Comparison of ENCODE assay signal across 21 cellular contexts in the genomic region with DNA sequence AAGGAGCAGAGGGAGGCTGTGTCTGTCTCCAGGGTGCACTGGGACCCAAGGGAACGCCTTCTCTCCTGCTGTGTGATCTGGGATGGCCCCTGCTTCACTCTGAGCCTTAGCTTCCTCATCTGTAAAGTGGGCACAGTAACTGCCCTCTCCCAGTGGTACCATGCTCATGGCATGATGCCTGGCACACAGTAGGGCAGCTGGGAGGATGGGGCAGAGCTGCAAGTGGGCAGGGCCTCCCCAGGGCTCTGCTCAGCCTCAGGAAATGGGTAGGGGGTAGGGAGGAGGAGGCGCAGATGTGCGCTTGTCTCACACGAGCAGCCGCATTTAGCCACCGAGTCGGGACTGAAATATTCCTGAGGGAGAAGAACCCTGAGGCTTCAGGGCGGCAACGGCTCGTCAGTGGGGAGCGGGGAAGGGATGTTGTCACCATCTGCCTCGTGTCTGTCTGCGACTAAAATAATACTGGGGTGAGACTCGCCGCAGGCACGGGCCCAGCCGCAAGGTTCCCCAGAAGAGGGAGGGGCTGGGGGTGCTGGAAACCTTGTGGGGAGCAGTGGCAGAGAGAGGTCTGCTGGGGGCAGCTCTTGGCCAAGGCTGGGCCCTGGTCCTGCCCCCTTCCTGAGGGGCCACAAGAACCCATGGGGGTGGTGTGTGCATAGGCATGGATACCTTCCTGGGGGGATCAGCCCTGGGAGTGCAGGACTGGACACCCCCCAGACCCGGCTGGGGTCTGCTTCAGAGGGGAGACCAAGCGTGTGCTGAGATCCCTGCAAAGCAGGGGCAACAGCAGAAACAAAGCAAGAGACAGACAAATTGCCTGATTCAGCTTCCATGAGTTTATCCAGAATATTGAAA. TPM values are rescaled to one million over a fixed set of nuclear protein-coding genes. Genes with fewer than 3 reads are reported as not detected.
A peak's percentile ranks its signal among the peaks of the same experiment; 100 is the strongest.
DNase-seq lines count a peak whose midpoint lies in the region; TF ChIP-seq lines count a peak whose summit lies in the region.
"Had no signal": no experiment of that assay in that cellular context is flagged by ENCODE, and none has a peak within 500 bp of the region (broad histone marks: within the 10 kb centered on the region; RNA-seq: fewer than 3 reads in every experiment).

No MANE protein-coding gene starts in this region.

- no peak overlapping the region for H3K27ac ChIP-seq in neural progenitor cell
- H3K27ac ChIP-seq: cardiac muscle cell, vagina had no signal

- H3K4me2 ChIP-seq in neural progenitor cell: no peak overlapping the region

- H3K9ac ChIP-seq in neural progenitor cell: no peak overlapping the region

- DNase-seq in GM06990 (ENCODE audit: extremely low read depth, insufficient read length): peak; percentile 52
- peak; percentile 31 for DNase-seq in NCI-H1694 (lab: John Stamatoyannopoulos, UW)
- peak; percentile 16 for DNase-seq in cerebellar cortex (ENCODE audit: low spot score)
- no peak for DNase-seq in neural progenitor cell (ENCODE audit: low spot score)
- no peak for DNase-seq in AML-193 (lab: John Stamatoyannopoulos, UW)
- DNase-seq in mesenteric fat pad (ENCODE audit: low spot score): no peak
- DNase-seq in stimulated activated CD4-positive, alpha-beta T cell treated with anti-CD3 and anti-CD28 coated beads, Interleukin-15, amount 100 ng/mL, for 24 hours: no peak
- no peak for DNase-seq in EL
- DNase-seq: activated CD4-positive, alpha-beta T cell treated with anti-CD3 and anti-CD28 coated beads, Interleukin-2, amount 50 U/mL, for 4 hours; activated T-cell treated with anti-CD3 and anti-CD28 coated beads, Interleukin-2, amount 50 U/mL, for 24 hours; Calu3; foreskin melanocyte; GF-D8; NCI-H1417 treated with DMSO at 0.1 percent for 48 hours; nucleus accumbens; OCI-M1; small intestine; stimulated activated naive CD4-positive, alpha-beta T cell treated with Interleukin-2 at 50 U/mL for 16 hours had no signal

- TF ChIP-seq CTCF in GM06990 (IDR thresholded peaks at IDR 0.05; ENCODE audit: insufficient read depth, low read length, poor library complexity, severe bottlenecking): no peak
- no peak for TF ChIP-seq CTCF in neural progenitor cell (IDR thresholded peaks at IDR 0.05)

- H3K36me3 ChIP-seq in GM06990 (ENCODE audit: control insufficient read depth, insufficient read depth, low read length) (no peaks in the 10 kb centered on the region), neural progenitor cell (no peaks in the 10 kb centered on the region)
- H3K36me3 ChIP-seq: cardiac muscle cell, vagina had no signal

- H3K9me3 ChIP-seq in neural progenitor cell (ENCODE audit: low read depth): no peaks in the 10 kb centered on the region
- H3K9me3 ChIP-seq: vagina had no signal

- no peaks in the 10 kb centered on the region for H3K36me3 Mint-ChIP-seq in neural progenitor cell

- no peak overlapping the region for H3K4me3 Mint-ChIP-seq in neural progenitor cell
- H3K4me3 Mint-ChIP-seq: activated T-cell treated with anti-CD3 and anti-CD28 coated beads, Interleukin-2, amount 50 U/mL, for 24 hours had no signal

- H3K4me1 Mint-ChIP-seq in neural progenitor cell: peaks cover 59% of the 10 kb centered on the region

- no peaks in the 10 kb centered on the region for H3K9me3 Mint-ChIP-seq in neural progenitor cell
- H3K9me3 Mint-ChIP-seq: activated T-cell treated with anti-CD3 and anti-CD28 coated beads, Interleukin-2, amount 50 U/mL, for 24 hours had no signal

- peaks cover 17% of the 10 kb centered on the region for H3K27me3 Mint-ChIP-seq in neural progenitor cell (ENCODE audit: insufficient read depth, low read depth)
- H3K27me3 Mint-ChIP-seq: activated T-cell treated with anti-CD3 and anti-CD28 coated beads, Interleukin-2, amount 50 U/mL, for 24 hours had no signal

- peaks cover 15% of the 10 kb centered on the region for H3K4me1 ChIP-seq in neural progenitor cell

- H3K27me3 ChIP-seq in GM06990 (replicated peaks; ENCODE audit: control insufficient read depth, insufficient read depth, low read length) (no peaks in the 10 kb centered on the region), neural progenitor cell (peaks cover 14% of the 10 kb centered on the region)
- H3K27me3 ChIP-seq: cardiac muscle cell, vagina had no signal

- H3K4me3 ChIP-seq in GM06990 (replicated peaks; ENCODE audit: low read depth, low read length) (no peak overlapping the region), neural progenitor cell (no peak overlapping the region)
- H3K4me3 ChIP-seq: cardiac muscle cell, vagina had no signal

- H2AFZ ChIP-seq in neural progenitor cell (replicated peaks): no peak overlapping the region

- H3K27ac Mint-ChIP-seq in neural progenitor cell: peak overlapping the region; percentile 74
- H3K27ac Mint-ChIP-seq: activated T-cell treated with anti-CD3 and anti-CD28 coated beads, Interleukin-2, amount 50 U/mL, for 24 hours had no signal

- H3F3A ChIP-seq in neural progenitor cell (ENCODE audit: low read depth): peaks cover 4% of the 10 kb centered on the region

- no peaks in the 10 kb centered on the region for H4K20me1 ChIP-seq in neural progenitor cell (ENCODE audit: low read depth)

- no peaks in the 10 kb centered on the region for H3K79me2 ChIP-seq in neural progenitor cell (ENCODE audit: low read depth)

RNA-seq across cellular contexts. Expression of a gene that starts 55.2 kb away (rescaled TPM):
- 0.09 and 0.53 TPM in 2 replicates for total RNA-seq in neural progenitor cell (ENCODE audit: low replicate concordance)
- not detected for total RNA-seq in mesenteric fat pad
- total RNA-seq: Calu3, LHCN-M2 had no signal

Comparison
In these comparisons a context has a peak if more than half of its experiments do, and no peak if none do; other contexts are left out.
1. DNase-seq: peak in GM06990 (single experiment), NCI-H1694 (single experiment) and cerebellar cortex (single experiment); none in neural progenitor cell (single experiment), AML-193 (0 of 2), mesenteric fat pad (single experiment), stimulated activated CD4-positive, alpha-beta T cell treated with anti-CD3 and anti-CD28 coated beads, Interleukin-15, amount 100 ng/mL, for 24 hours (single experiment) and EL (single experiment).